Comparison of ENCODE assay signal across 25 cellular contexts in genomic region chr7:112635742-112636141, GRCh38.
DNase-seq lines count a peak whose midpoint lies in the region; ATAC-seq, FAIRE-seq and TF ChIP-seq lines count a peak whose summit lies in the region.
"Had no signal": no experiment of that assay in that cellular context is flagged by ENCODE, and none has a peak within 500 bp of the region (broad histone marks: within the 10 kb centered on the region; RNA-seq: fewer than 3 reads in every experiment).

No MANE protein-coding gene starts in this region.

- H2AFZ ChIP-seq in ACC112 (ENCODE audit: low read length, unreplicated experiment) (peak overlapping the region; percentile 18), K562 (ENCODE audit: low read depth, low read length) (no peak overlapping the region)
- H2AFZ ChIP-seq: GM23248 had no signal

- no peaks in the 10 kb centered on the region for H4K20me1 ChIP-seq in K562 (replicated peaks; ENCODE audit: control insufficient read depth, insufficient read depth, low read length)
- H4K20me1 ChIP-seq: BLaER1 treated with 17β-estradiol and CSF1 and Interleukin-3, amounts not matched to agents 10 nM and 100 nM had no signal

- H3K4me3 Mint-ChIP-seq in activated CD8-positive, alpha-beta T cell treated with anti-CD3 and anti-CD28 coated beads, Interleukin-2, amount 10 ng/mL, durations not matched to agents 7 days and 5 days, result no peak overlapping the region
- H3K4me3 Mint-ChIP-seq: CD14-positive monocyte; CD4-positive, alpha-beta T cell; CD8-positive, alpha-beta memory T cell; H9; HFFc6 had no signal

- no peak overlapping the region for H3K27ac Mint-ChIP-seq in activated CD8-positive, alpha-beta T cell treated with anti-CD3 and anti-CD28 coated beads, Interleukin-2, amount 10 ng/mL, durations not matched to agents 7 days and 5 days
- H3K27ac Mint-ChIP-seq: CD14-positive monocyte; CD4-positive, alpha-beta T cell; CD8-positive, alpha-beta memory T cell; H9; HFFc6 had no signal

- no peaks in the 10 kb centered on the region for H3K4me1 Mint-ChIP-seq in activated CD8-positive, alpha-beta T cell treated with anti-CD3 and anti-CD28 coated beads, Interleukin-2, amount 10 ng/mL, durations not matched to agents 7 days and 5 days (ENCODE audit: low read depth)
- H3K4me1 Mint-ChIP-seq: CD14-positive monocyte; CD8-positive, alpha-beta memory T cell; H9 had no signal

- intact Hi-C loops in K562 (cut with micrococcal nuclease), result no loop called here

- H3K79me2 ChIP-seq in ACC112 (ENCODE audit: control insufficient read depth, insufficient read depth, low read length, unreplicated experiment) (no peaks in the 10 kb centered on the region), K562 (ENCODE audit: control insufficient read depth, insufficient read depth, low read length) (no peaks in the 10 kb centered on the region)

- H3K9me3 ChIP-seq in K562 (replicated peaks; ENCODE audit: control insufficient read depth, insufficient read depth, low read depth, low read length), result no peaks in the 10 kb centered on the region
- H3K9me3 ChIP-seq: BE2C; BLaER1 treated with 17β-estradiol and CSF1 and Interleukin-3, amounts not matched to agents 10 nM and 100 nM had no signal

- peaks cover 5% of the 10 kb centered on the region for H3K4me1 ChIP-seq in ACC112 (ENCODE audit: control insufficient read depth, insufficient read depth, low read length, unreplicated experiment)
- no peaks in the 10 kb centered on the region for H3K4me1 ChIP-seq in K562 (replicated peaks in 1 of 2; ENCODE audit: control insufficient read depth in 2 of 2, insufficient read depth in 2 of 2, low read length in 2 of 2)
- H3K4me1 ChIP-seq: BLaER1 treated with 17β-estradiol and CSF1 and Interleukin-3, amounts not matched to agents 10 nM and 100 nM had no signal

- FAIRE-seq in K562 (lab: Jason Lieb, UNC), result no peak
- FAIRE-seq: D721Med, GM12878, GM19239 had no signal

- CTCF ChIA-PET in K562 (lab: Yijun Ruan, JAX; ENCODE audit: low intra/inter-chr PET ratio), result no interaction called here
- CTCF ChIA-PET in activated CD8-positive, alpha-beta T cell treated with anti-CD3 and anti-CD28 coated beads, Interleukin-2, amount 10 ng/mL, durations not matched to agents 7 days and 5 days (lab: Charles Lee), result no interaction called here

- no peaks in the 10 kb centered on the region for H3K27me3 Mint-ChIP-seq in activated CD8-positive, alpha-beta T cell treated with anti-CD3 and anti-CD28 coated beads, Interleukin-2, amount 10 ng/mL, durations not matched to agents 7 days and 5 days (ENCODE audit: low read depth)
- H3K27me3 Mint-ChIP-seq: CD4-positive, alpha-beta T cell had no signal

- no peak overlapping the region for H3K27ac ChIP-seq in ACC112 (ENCODE audit: low read depth, low read length)
- no peak overlapping the region for H3K27ac ChIP-seq in K562 (ENCODE audit: extremely low read depth, low read depth, low read length)
- H3K27ac ChIP-seq: BLaER1 treated with 17β-estradiol and CSF1 and Interleukin-3, amounts not matched to agents 10 nM and 100 nM; GM23248 had no signal

- BruUV-seq in K562 (replicated peaks; lab: Mats Ljungman, UMichigan), result no TSS peak

- ATAC-seq in K562, result no peak
- ATAC-seq in HG03432 (IDR thresholded peaks at IDR 0.05; ENCODE audit: unreplicated experiment), result no peak
- ATAC-seq in activated CD8-positive, alpha-beta T cell treated with anti-CD3 and anti-CD28 coated beads, Interleukin-2, amount 10 ng/mL, durations not matched to agents 7 days and 5 days, result no peak
- ATAC-seq: GM12878 had no signal

- no peak overlapping the region for H3K4me2 ChIP-seq in K562 (ENCODE audit: insufficient read depth, low read length)
- H3K4me2 ChIP-seq: BLaER1 treated with 17β-estradiol and CSF1 and Interleukin-3, amounts not matched to agents 10 nM and 100 nM had no signal

- TF ChIP-seq EP300 in K562 (IDR thresholded peaks at IDR 0.05; ENCODE audit: low read length), result no peak

- in situ Hi-C loops in K562 (cut with MboI), result no loop called here

- no peak for TF ChIP-seq CTCF in K562 (IDR thresholded peaks at IDR 0.05 in 2 of 3, conservative IDR thresholded peaks at IDR 0.05 in 1 of 3; ENCODE audit: insufficient read depth in 2 of 3, low read depth in 1 of 3, low read length in 3 of 3)

- POLR2A ChIA-PET in K562 (lab: Yijun Ruan, JAX), result no interaction called here
- POLR2A ChIA-PET in activated CD8-positive, alpha-beta T cell treated with anti-CD3 and anti-CD28 coated beads, Interleukin-2, amount 10 ng/mL, durations not matched to agents 7 days and 5 days (lab: Charles Lee), result no interaction called here

- no peak for TF ChIP-seq POLR2A in K562 (conservative IDR thresholded peaks at IDR 0.05)

- H3K9ac ChIP-seq in K562 (ENCODE audit: insufficient read depth in 1 of 2, low read depth in 2 of 2, low read length in 2 of 2), result no peak overlapping the region
- H3K9ac ChIP-seq: BLaER1 treated with 17β-estradiol and CSF1 and Interleukin-3, amounts not matched to agents 10 nM and 100 nM; GM23248 had no signal

- H3K27me3 ChIP-seq in ACC112 (ENCODE audit: insufficient read depth, low read length), result no peaks in the 10 kb centered on the region
- no peaks in the 10 kb centered on the region for H3K27me3 ChIP-seq in K562 (ENCODE audit: control insufficient read depth in 2 of 2, insufficient read depth in 2 of 2, low read length in 2 of 2)
- H3K27me3 ChIP-seq: BE2C; BLaER1 treated with 17β-estradiol and CSF1 and Interleukin-3, amounts not matched to agents 10 nM and 100 nM had no signal

- no peaks in the 10 kb centered on the region for H3K36me3 Mint-ChIP-seq in activated CD8-positive, alpha-beta T cell treated with anti-CD3 and anti-CD28 coated beads, Interleukin-2, amount 10 ng/mL, durations not matched to agents 7 days and 5 days (ENCODE audit: low read depth)
- H3K36me3 Mint-ChIP-seq: CD14-positive monocyte; CD8-positive, alpha-beta memory T cell had no signal

- no peaks in the 10 kb centered on the region for H3K9me1 ChIP-seq in K562 (ENCODE audit: control insufficient read depth, insufficient read depth, low read length)

- H3K4me3 ChIP-seq in ACC112 (ENCODE audit: low read depth, low read length) (no peak overlapping the region), K562 (no peak overlapping the region)
- H3K4me3 ChIP-seq: BLaER1 treated with 17β-estradiol and CSF1 and Interleukin-3, amounts not matched to agents 10 nM and 100 nM; GM12878; GM23248 had no signal

- TF ChIP-seq RAD21 in K562 (CRISPR knock-in tag; conservative IDR thresholded peaks at IDR 0.05 in 1 of 2, IDR thresholded peaks at IDR 0.05 in 1 of 2), result no peak

- no peaks in the 10 kb centered on the region for H3K9me3 Mint-ChIP-seq in activated CD8-positive, alpha-beta T cell treated with anti-CD3 and anti-CD28 coated beads, Interleukin-2, amount 10 ng/mL, durations not matched to agents 7 days and 5 days (ENCODE audit: insufficient read depth)
- H3K9me3 Mint-ChIP-seq: CD4-positive, alpha-beta T cell; CD8-positive, alpha-beta memory T cell; H9; HFFc6 had no signal

- peak; percentile 25 for DNase-seq in OCI-M1 (lab: John Stamatoyannopoulos, UW)
- no peak for DNase-seq in K562 (ENCODE audit: extremely low read depth in 1 of 4, low spot score in 3 of 4)
- DNase-seq in foreskin melanocyte, result peak; percentile 11
- no peak for DNase-seq in SK-N-DZ (ENCODE audit: low spot score)
- DNase-seq in activated CD8-positive, alpha-beta T cell treated with anti-CD3 and anti-CD28 coated beads, Interleukin-2, amount 10 ng/mL, durations not matched to agents 7 days and 5 days, result no peak
- no peak for DNase-seq in HCEC 1CT
- DNase-seq: ACHN; AML-193; BE2C; CD4-positive, alpha-beta T cell; CD8-positive, alpha-beta memory T cell; DMS 273 treated with DMSO at 0.1 percent for 48 hours; DMS79; EL; GDM1; GM23248; H9; HFFc6 had no signal

- no peaks in the 10 kb centered on the region for H3K36me3 ChIP-seq in ACC112 (ENCODE audit: insufficient read depth, low read length)
- H3K36me3 ChIP-seq in K562 (ENCODE audit: control insufficient read depth, insufficient read depth, low read length), result no peaks in the 10 kb centered on the region
- H3K36me3 ChIP-seq: BE2C; BLaER1 treated with 17β-estradiol and CSF1 and Interleukin-3, amounts not matched to agents 10 nM and 100 nM had no signal

TF ChIP-seq in K562, 482 proteins besides CTCF, POLR2A, EP300 and RAD21:
- no peak for TF ChIP-seq BACH1 (tag; IDR thresholded peaks at IDR 0.05)
- no peak for TF ChIP-seq CEBPG (CRISPR knock-in tag; IDR thresholded peaks at IDR 0.05)
- peak in 1 of 2 experiments; percentile 67; a peak in 1 of 4 replicates for TF ChIP-seq CEBPG (tag; conservative IDR thresholded peaks at IDR 0.05 in 1 of 2, IDR thresholded peaks at IDR 0.05 in 1 of 2)
- TF ChIP-seq ATF3 (IDR thresholded peaks at IDR 0.05), result peak; percentile 30; the same call in 1 of the 2 replicates
- TF ChIP-seq ATF3 (CRISPR knock-in tag; conservative IDR thresholded peaks at IDR 0.05), result no peak

Comparison
In these comparisons a context has a peak if more than half of its experiments do, and no peak if none do; other contexts are left out.
1. DNase-seq: peak in OCI-M1 (single experiment) and foreskin melanocyte (single experiment); none in K562 (0 of 4), SK-N-DZ (single experiment), activated CD8-positive, alpha-beta T cell treated with anti-CD3 and anti-CD28 coated beads, Interleukin-2, amount 10 ng/mL, durations not matched to agents 7 days and 5 days (single experiment) and HCEC 1CT (single experiment).